Comparison of ENCODE assay signal across 2 cellular contexts in the genomic region with DNA sequence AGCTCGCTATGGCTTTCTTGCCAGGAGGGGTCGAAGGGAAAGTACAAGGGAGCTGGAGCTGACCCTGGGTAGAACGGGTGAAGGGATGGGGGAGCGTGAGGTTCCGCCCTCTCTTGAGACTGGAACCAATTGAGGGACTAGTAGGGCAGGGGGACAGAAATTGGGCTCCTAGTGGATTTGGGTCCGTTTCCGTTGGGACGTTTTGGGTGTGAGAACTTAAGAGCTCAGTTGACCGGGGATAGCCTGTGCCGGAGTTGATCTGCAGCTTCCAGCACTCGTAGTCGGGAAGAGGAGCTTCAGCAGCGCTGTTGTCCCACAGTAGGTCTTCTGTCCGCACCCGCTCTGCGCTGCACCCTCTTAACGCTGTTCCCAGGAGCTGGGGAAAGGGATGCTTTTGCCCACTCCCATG.
TF ChIP-seq lines count a peak whose summit lies in the region.

No MANE protein-coding gene starts in this region.

TF ChIP-seq in HEK293, 187 proteins besides CTCF, POLR2A, EP300 and RAD21:
- TF ChIP-seq HOXC10 (CRISPR knock-in tag; IDR thresholded peaks at IDR 0.05) (no peak), WT1 (tag by site-specific recombination; IDR thresholded peaks at IDR 0.05) (peak; percentile 11; the same call in 1 of the 2 replicates), ZNF169 (tag by site-specific recombination; IDR thresholded peaks at IDR 0.05) (0 out of 2 replicates have a peak, but pooled peaks have one; percentile 0), ZFP37 (tag by site-specific recombination; IDR thresholded peaks at IDR 0.05) (0 out of 2 replicates have a peak, but pooled peaks have one; percentile 17), ZNF548 (tag by site-specific recombination; IDR thresholded peaks at IDR 0.05) (no peak), ZNF24 (tag by site-specific recombination; IDR thresholded peaks at IDR 0.05) (no peak), ZNF335 (tag by site-specific recombination; conservative IDR thresholded peaks at IDR 0.05) (peak; percentile 72), ZNF654 (tag by site-specific recombination; IDR thresholded peaks at IDR 0.05; ENCODE audit: low read depth) (no peak), YY2 (tag by site-specific recombination; IDR thresholded peaks at IDR 0.05) (0 out of 2 replicates have a peak, but pooled peaks have one; percentile 0), REST (tag by site-specific recombination; IDR thresholded peaks at IDR 0.05) (0 out of 2 replicates have a peak, but pooled peaks have one; percentile 3), KLF1 (tag by site-specific recombination; IDR thresholded peaks at IDR 0.05) (0 out of 2 replicates have a peak, but pooled peaks have one; percentile 9), ZNF391 (tag by site-specific recombination; IDR thresholded peaks at IDR 0.05; ENCODE audit: borderline replicate concordance, low read depth) (0 out of 2 replicates have a peak, but pooled peaks have one; percentile 15), ZNF600 (tag by site-specific recombination; IDR thresholded peaks at IDR 0.05) (peak; percentile 81), ZBTB48 (tag by site-specific recombination; IDR thresholded peaks at IDR 0.05) (peak; percentile 78)
- TF ChIP-seq, protein P1, sequence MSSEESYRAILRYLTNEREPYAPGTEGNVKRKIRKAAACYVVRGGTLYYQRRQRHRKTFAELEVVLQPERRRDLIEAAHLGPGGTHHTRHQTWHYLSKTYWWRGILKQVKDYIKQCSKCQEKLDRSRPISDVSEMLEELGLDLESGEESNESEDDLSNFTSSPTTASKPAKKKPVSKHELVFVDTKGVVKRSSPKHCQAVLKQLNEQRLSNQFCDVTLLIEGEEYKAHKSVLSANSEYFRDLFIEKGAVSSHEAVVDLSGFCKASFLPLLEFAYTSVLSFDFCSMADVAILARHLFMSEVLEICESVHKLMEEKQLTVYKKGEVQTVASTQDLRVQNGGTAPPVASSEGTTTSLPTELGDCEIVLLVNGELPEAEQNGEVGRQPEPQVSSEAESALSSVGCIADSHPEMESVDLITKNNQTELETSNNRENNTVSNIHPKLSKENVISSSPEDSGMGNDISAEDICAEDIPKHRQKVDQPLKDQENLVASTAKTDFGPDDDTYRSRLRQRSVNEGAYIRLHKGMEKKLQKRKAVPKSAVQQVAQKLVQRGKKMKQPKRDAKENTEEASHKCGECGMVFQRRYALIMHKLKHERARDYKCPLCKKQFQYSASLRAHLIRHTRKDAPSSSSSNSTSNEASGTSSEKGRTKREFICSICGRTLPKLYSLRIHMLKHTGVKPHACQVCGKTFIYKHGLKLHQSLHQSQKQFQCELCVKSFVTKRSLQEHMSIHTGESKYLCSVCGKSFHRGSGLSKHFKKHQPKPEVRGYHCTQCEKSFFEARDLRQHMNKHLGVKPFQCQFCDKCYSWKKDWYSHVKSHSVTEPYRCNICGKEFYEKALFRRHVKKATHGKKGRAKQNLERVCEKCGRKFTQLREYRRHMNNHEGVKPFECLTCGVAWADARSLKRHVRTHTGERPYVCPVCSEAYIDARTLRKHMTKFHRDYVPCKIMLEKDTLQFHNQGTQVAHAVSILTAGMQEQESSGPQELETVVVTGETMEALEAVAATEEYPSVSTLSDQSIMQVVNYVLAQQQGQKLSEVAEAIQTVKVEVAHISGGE (tag by site-specific recombination; conservative IDR thresholded peaks at IDR 0.05; ENCODE audit: low read depth) = peak; percentile 63
- TF ChIP-seq, protein P2, sequence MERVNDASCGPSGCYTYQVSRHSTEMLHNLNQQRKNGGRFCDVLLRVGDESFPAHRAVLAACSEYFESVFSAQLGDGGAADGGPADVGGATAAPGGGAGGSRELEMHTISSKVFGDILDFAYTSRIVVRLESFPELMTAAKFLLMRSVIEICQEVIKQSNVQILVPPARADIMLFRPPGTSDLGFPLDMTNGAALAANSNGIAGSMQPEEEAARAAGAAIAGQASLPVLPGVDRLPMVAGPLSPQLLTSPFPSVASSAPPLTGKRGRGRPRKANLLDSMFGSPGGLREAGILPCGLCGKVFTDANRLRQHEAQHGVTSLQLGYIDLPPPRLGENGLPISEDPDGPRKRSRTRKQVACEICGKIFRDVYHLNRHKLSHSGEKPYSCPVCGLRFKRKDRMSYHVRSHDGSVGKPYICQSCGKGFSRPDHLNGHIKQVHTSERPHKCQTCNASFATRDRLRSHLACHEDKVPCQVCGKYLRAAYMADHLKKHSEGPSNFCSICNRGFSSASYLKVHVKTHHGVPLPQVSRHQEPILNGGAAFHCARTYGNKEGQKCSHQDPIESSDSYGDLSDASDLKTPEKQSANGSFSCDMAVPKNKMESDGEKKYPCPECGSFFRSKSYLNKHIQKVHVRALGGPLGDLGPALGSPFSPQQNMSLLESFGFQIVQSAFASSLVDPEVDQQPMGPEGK (tag by site-specific recombination; IDR thresholded peaks at IDR 0.05) = 0 out of 2 replicates have a peak, but pooled peaks have one; percentile 40

TF ChIP-seq in HepG2, 621 proteins besides CTCF, POLR2A, EP300 and RAD21 (continues in another document):
- TF ChIP-seq RBAK (CRISPR knock-in tag; IDR thresholded peaks at IDR 0.05) (no peak), ZNF761 (CRISPR knock-in tag; conservative IDR thresholded peaks at IDR 0.05) (no peak), ATF7-NPFF (CRISPR knock-in tag; IDR thresholded peaks at IDR 0.05; ENCODE audit: low read depth) (no peak), SALL1 (CRISPR knock-in tag; IDR thresholded peaks at IDR 0.05) (no peak), PRMT3 (CRISPR knock-in tag; IDR thresholded peaks at IDR 0.05; ENCODE audit: borderline replicate concordance, low read depth) (no peak), MYPOP (CRISPR knock-in tag; IDR thresholded peaks at IDR 0.05) (no peak), SIX1 (CRISPR knock-in tag; IDR thresholded peaks at IDR 0.05; ENCODE audit: borderline replicate concordance) (no peak), EED (CRISPR knock-in tag; IDR thresholded peaks at IDR 0.05) (no peak), HMGXB4 (CRISPR knock-in tag; IDR thresholded peaks at IDR 0.05; ENCODE audit: borderline replicate concordance in 1 of 2, low read depth in 1 of 2) (no peak; a peak in 1 of 4 replicates), RXRB (CRISPR knock-in tag; IDR thresholded peaks at IDR 0.05; ENCODE audit: borderline replicate concordance) (no peak), MIER2 (CRISPR knock-in tag; IDR thresholded peaks at IDR 0.05) (no peak), DBP (CRISPR knock-in tag; IDR thresholded peaks at IDR 0.05; ENCODE audit: not compliant biosample characterization) (no peak), ZNF512 (CRISPR knock-in tag; IDR thresholded peaks at IDR 0.05) (no peak), ZKSCAN1 (IDR thresholded peaks at IDR 0.05; ENCODE audit: low read length) (peak; percentile 92), SNAPC2 (CRISPR knock-in tag; IDR thresholded peaks at IDR 0.05) (no peak), SMAD9 (CRISPR knock-in tag; IDR thresholded peaks at IDR 0.05) (no peak), LCORL (IDR thresholded peaks at IDR 0.05) (no peak), LCORL (CRISPR knock-in tag; IDR thresholded peaks at IDR 0.05) (0 out of 2 replicates have a peak, but pooled peaks have one; percentile 7), POLR2AphosphoS2 (IDR thresholded peaks at IDR 0.05; ENCODE audit: low read depth, low read length) (no peak), NKX3-1 (CRISPR knock-in tag; IDR thresholded peaks at IDR 0.05) (no peak), KAT2B (IDR thresholded peaks at IDR 0.05; ENCODE audit: borderline replicate concordance, low read depth, low read length) (no peak), SP2 (CRISPR knock-in tag; IDR thresholded peaks at IDR 0.05) (0 out of 2 replicates have a peak, but pooled peaks have one; percentile 3), ASH2L (IDR thresholded peaks at IDR 0.05; ENCODE audit: insufficient read length, low read depth, low read length) (peak; percentile 14), FOXO1 (CRISPR knock-in tag; IDR thresholded peaks at IDR 0.05) (no peak), ZBTB26 (CRISPR knock-in tag; IDR thresholded peaks at IDR 0.05; ENCODE audit: borderline replicate concordance) (no peak)
- TF ChIP-seq, protein P3, sequence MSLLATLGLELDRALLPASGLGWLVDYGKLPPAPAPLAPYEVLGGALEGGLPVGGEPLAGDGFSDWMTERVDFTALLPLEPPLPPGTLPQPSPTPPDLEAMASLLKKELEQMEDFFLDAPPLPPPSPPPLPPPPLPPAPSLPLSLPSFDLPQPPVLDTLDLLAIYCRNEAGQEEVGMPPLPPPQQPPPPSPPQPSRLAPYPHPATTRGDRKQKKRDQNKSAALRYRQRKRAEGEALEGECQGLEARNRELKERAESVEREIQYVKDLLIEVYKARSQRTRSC (CRISPR knock-in tag; IDR thresholded peaks at IDR 0.05; ENCODE audit: low read depth) = no peak
- TF ChIP-seq, protein P4, sequence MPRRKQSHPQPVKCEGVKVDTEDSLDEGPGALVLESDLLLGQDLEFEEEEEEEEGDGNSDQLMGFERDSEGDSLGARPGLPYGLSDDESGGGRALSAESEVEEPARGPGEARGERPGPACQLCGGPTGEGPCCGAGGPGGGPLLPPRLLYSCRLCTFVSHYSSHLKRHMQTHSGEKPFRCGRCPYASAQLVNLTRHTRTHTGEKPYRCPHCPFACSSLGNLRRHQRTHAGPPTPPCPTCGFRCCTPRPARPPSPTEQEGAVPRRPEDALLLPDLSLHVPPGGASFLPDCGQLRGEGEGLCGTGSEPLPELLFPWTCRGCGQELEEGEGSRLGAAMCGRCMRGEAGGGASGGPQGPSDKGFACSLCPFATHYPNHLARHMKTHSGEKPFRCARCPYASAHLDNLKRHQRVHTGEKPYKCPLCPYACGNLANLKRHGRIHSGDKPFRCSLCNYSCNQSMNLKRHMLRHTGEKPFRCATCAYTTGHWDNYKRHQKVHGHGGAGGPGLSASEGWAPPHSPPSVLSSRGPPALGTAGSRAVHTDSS (CRISPR knock-in tag; conservative IDR thresholded peaks at IDR 0.05) = no peak
- TF ChIP-seq, protein P5, sequence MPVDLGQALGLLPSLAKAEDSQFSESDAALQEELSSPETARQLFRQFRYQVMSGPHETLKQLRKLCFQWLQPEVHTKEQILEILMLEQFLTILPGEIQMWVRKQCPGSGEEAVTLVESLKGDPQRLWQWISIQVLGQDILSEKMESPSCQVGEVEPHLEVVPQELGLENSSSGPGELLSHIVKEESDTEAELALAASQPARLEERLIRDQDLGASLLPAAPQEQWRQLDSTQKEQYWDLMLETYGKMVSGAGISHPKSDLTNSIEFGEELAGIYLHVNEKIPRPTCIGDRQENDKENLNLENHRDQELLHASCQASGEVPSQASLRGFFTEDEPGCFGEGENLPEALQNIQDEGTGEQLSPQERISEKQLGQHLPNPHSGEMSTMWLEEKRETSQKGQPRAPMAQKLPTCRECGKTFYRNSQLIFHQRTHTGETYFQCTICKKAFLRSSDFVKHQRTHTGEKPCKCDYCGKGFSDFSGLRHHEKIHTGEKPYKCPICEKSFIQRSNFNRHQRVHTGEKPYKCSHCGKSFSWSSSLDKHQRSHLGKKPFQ (CRISPR knock-in tag; IDR thresholded peaks at IDR 0.05; ENCODE audit: insufficient replicate concordance) = peak; percentile 29
- TF ChIP-seq, protein P6, sequence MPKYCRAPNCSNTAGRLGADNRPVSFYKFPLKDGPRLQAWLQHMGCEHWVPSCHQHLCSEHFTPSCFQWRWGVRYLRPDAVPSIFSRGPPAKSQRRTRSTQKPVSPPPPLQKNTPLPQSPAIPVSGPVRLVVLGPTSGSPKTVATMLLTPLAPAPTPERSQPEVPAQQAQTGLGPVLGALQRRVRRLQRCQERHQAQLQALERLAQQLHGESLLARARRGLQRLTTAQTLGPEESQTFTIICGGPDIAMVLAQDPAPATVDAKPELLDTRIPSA (CRISPR knock-in tag; IDR thresholded peaks at IDR 0.05; ENCODE audit: borderline replicate concordance) = 0 out of 2 replicates have a peak, but pooled peaks have one; percentile 48
